40 cellular contexts compared by ENCODE assay signal in genomic region chr3:126503701-126504100, GRCh38. TPM values are rescaled to one million over a fixed set of nuclear protein-coding genes. Genes with fewer than 3 reads are reported as not detected.
"Had no signal": no experiment of that assay in that cellular context is flagged by ENCODE, and none has a peak within 500 bp of the region (broad histone marks: within the 10 kb centered on the region; RNA-seq: fewer than 3 reads in every experiment).

No MANE protein-coding gene starts in this region.

- ATAC-seq: activated naive CD4-positive, alpha-beta T cell treated with anti-CD3 and anti-CD28 coated beads, Interleukin-2, amount 50 U/mL, for 72 hours; activated naive CD8-positive, alpha-beta T cell treated with anti-CD3 and anti-CD28 coated beads, Interleukin-2, amount 50 U/mL, for 24 hours; activated T-cell treated with anti-CD3 and anti-CD28 coated beads, Interleukin-2, amount 50 U/mL, for 4 hours; activated T-cell treated with anti-CD3 and anti-CD28 coated beads, Interleukin-2, amount 50 U/mL, for 72 hours; activated T-helper 17 cell treated with anti-CD3 and anti-CD28 coated beads, Interleukin-2, amount 50 U/mL, for 72 hours; body of pancreas had no signal

- H3K4me1 ChIP-seq: adrenal gland, ascending aorta, body of pancreas, breast epithelium had no signal

- H3K4me3 ChIP-seq: adrenal gland, ascending aorta, body of pancreas, breast epithelium, cardiac muscle cell had no signal

- DNase-seq: activated effector memory CD4-positive, alpha-beta T cell treated with anti-CD3 and anti-CD28 coated beads, Interleukin-2, amount 50 U/mL, for 16 hours; activated effector memory CD4-positive, alpha-beta T cell treated with Interleukin-2 at 50 U/mL for 16 hours; activated gamma-delta T cell; activated gamma-delta T cell treated with Interleukin-2 at 50 U/mL for 16 hours; activated naive CD4-positive, alpha-beta T cell; activated naive CD4-positive, alpha-beta T cell treated with anti-CD3 and anti-CD28 coated beads for 36 hours; activated naive CD4-positive, alpha-beta T cell treated with anti-CD3 and anti-CD28 coated beads, Interleukin-2, amount 10 ng/mL, durations not matched to agents 7 days and 5 days; activated naive CD4-positive, alpha-beta T cell treated with anti-CD3 and anti-CD28 coated beads, Interleukin-2, amount 50 U/mL, for 16 hours; activated naive CD4-positive, alpha-beta T cell treated with Interleukin-2 at 50 U/mL for 16 hours; activated naive CD8-positive, alpha-beta T cell treated with anti-CD3 and anti-CD28 coated beads for 36 hours; activated naive CD8-positive, alpha-beta T cell treated with anti-CD3 and anti-CD28 coated beads, Interleukin-2, amount 10 ng/mL, durations not matched to agents 7 days and 5 days; activated naive CD8-positive, alpha-beta T cell treated with anti-CD3 and anti-CD28 coated beads, Interleukin-2, amount 50 U/mL, for 24 hours; activated T-cell treated with anti-CD3 and anti-CD28 coated beads for 4 hours; activated T-cell treated with anti-CD3 and anti-CD28 coated beads, Interleukin-2, amount 50 U/mL, for 1 hour; activated T-cell treated with anti-CD3 and anti-CD28 coated beads, Interleukin-2, amount 50 U/mL, for 24 hours; activated T-cell treated with anti-CD3 and anti-CD28 coated beads, Interleukin-2, amount 50 U/mL, for 4 hours; activated T-cell treated with anti-CD3 and anti-CD28 coated beads, Interleukin-2, amount 50 U/mL, for 48 hours; activated T-cell treated with anti-CD3 and anti-CD28 coated beads, Interleukin-2, amount 50 U/mL, for 72 hours; adrenal gland; amniotic stem cell; amygdala; anterior cingulate cortex; body of pancreas; brain microvascular endothelial cell; caudate nucleus; central memory CD4-positive, alpha-beta T cell; cerebellar nuclear complex had no signal

- H3K27me3 ChIP-seq: adrenal gland, ascending aorta, body of pancreas, brain microvascular endothelial cell, cardiac muscle cell had no signal

- H3K36me3 ChIP-seq: adrenal gland, ascending aorta, brain microvascular endothelial cell, breast epithelium, cardiac muscle cell had no signal

- H3K9me3 ChIP-seq: adrenal gland, ascending aorta, body of pancreas, breast epithelium had no signal

- H3K27ac ChIP-seq: adrenal gland, ascending aorta, body of pancreas, brain microvascular endothelial cell, breast epithelium, cardiac muscle cell had no signal

RNA-seq across cellular contexts. Expression of gene UROC1, which starts 13.9 kb away (rescaled TPM):
- total RNA-seq: activated naive CD4-positive, alpha-beta T cell treated with anti-CD3 and anti-CD28 coated beads for 36 hours; activated naive CD4-positive, alpha-beta T cell treated with anti-CD3 and anti-CD28 coated beads, Interleukin-2, amount 50 U/mL, for 72 hours; activated naive CD8-positive, alpha-beta T cell treated with anti-CD3 and anti-CD28 coated beads for 36 hours; activated naive CD8-positive, alpha-beta T cell treated with anti-CD3 and anti-CD28 coated beads, Interleukin-2, amount 10 ng/mL, durations not matched to agents 7 days and 5 days; activated T-cell treated with anti-CD3 and anti-CD28 coated beads, Interleukin-2, amount 50 U/mL, for 4 hours; activated T-cell treated with anti-CD3 and anti-CD28 coated beads, Interleukin-2, amount 50 U/mL, for 72 hours; activated T-helper 1 cell treated with anti-CD3 and anti-CD28 coated beads, Interleukin-12 subunit alpha, Interleukin-12 subunit beta, Interleukin-2, Interleukin-4 antibody, amounts not matched to agents 30 ng/mL and 10 ng/mL and 1 ng/mL, durations not matched to agents 14 hours and 24 hours and 36 hours; activated T-helper 17 cell treated with anti-CD3 and anti-CD28 coated beads, Interleukin-2, amount 50 U/mL, for 72 hours; activated T-helper 2 cell treated with anti-CD3 and anti-CD28 coated beads, Interferon-gamma antibody, Interleukin-2, Interleukin-4, amounts not matched to agents 10 μg/mL and 5 μg/mL and 100 μg/mL, durations not matched to agents 14 hours and 24 hours and 36 hours; aorta; ascending aorta; astrocyte; body of pancreas; breast epithelium; bronchial epithelial cell; cardiac muscle cell; cardiac septum had no signal
- polyA plus RNA-seq: adipose tissue, aorta, cardiac muscle cell had no signal

RNA-seq across cellular contexts. Expression of gene CHST13, which starts 20.3 kb away (rescaled TPM):
- total RNA-seq: activated naive CD4-positive, alpha-beta T cell treated with anti-CD3 and anti-CD28 coated beads for 36 hours; activated naive CD4-positive, alpha-beta T cell treated with anti-CD3 and anti-CD28 coated beads, Interleukin-2, amount 50 U/mL, for 72 hours; activated naive CD8-positive, alpha-beta T cell treated with anti-CD3 and anti-CD28 coated beads for 36 hours; activated T-cell treated with anti-CD3 and anti-CD28 coated beads, Interleukin-2, amount 50 U/mL, for 4 hours; activated T-cell treated with anti-CD3 and anti-CD28 coated beads, Interleukin-2, amount 50 U/mL, for 72 hours; activated T-helper 1 cell treated with anti-CD3 and anti-CD28 coated beads, Interleukin-12 subunit alpha, Interleukin-12 subunit beta, Interleukin-2, Interleukin-4 antibody, amounts not matched to agents 30 ng/mL and 10 ng/mL and 1 ng/mL, durations not matched to agents 14 hours and 24 hours and 36 hours; activated T-helper 17 cell treated with anti-CD3 and anti-CD28 coated beads, Interleukin-2, amount 50 U/mL, for 72 hours; activated T-helper 2 cell treated with anti-CD3 and anti-CD28 coated beads, Interferon-gamma antibody, Interleukin-2, Interleukin-4, amounts not matched to agents 10 μg/mL and 5 μg/mL and 100 μg/mL, durations not matched to agents 14 hours and 24 hours and 36 hours; ascending aorta; astrocyte; bronchial epithelial cell; cerebellum had no signal
- polyA plus RNA-seq: aorta had no signal

RNA-seq across cellular contexts. Expression of gene C3orf22, which starts 55.0 kb away (rescaled TPM):
- total RNA-seq: activated naive CD4-positive, alpha-beta T cell treated with anti-CD3 and anti-CD28 coated beads for 36 hours; activated naive CD4-positive, alpha-beta T cell treated with anti-CD3 and anti-CD28 coated beads, Interleukin-2, amount 50 U/mL, for 72 hours; activated naive CD8-positive, alpha-beta T cell treated with anti-CD3 and anti-CD28 coated beads for 36 hours; activated naive CD8-positive, alpha-beta T cell treated with anti-CD3 and anti-CD28 coated beads, Interleukin-2, amount 10 ng/mL, durations not matched to agents 7 days and 5 days; activated T-cell treated with anti-CD3 and anti-CD28 coated beads, Interleukin-2, amount 50 U/mL, for 4 hours; activated T-cell treated with anti-CD3 and anti-CD28 coated beads, Interleukin-2, amount 50 U/mL, for 72 hours; activated T-helper 1 cell treated with anti-CD3 and anti-CD28 coated beads, Interleukin-12 subunit alpha, Interleukin-12 subunit beta, Interleukin-2, Interleukin-4 antibody, amounts not matched to agents 30 ng/mL and 10 ng/mL and 1 ng/mL, durations not matched to agents 14 hours and 24 hours and 36 hours; activated T-helper 17 cell treated with anti-CD3 and anti-CD28 coated beads, Interleukin-2, amount 50 U/mL, for 72 hours; activated T-helper 2 cell treated with anti-CD3 and anti-CD28 coated beads, Interferon-gamma antibody, Interleukin-2, Interleukin-4, amounts not matched to agents 10 μg/mL and 5 μg/mL and 100 μg/mL, durations not matched to agents 14 hours and 24 hours and 36 hours; adrenal gland; aorta; ascending aorta; astrocyte; body of pancreas; breast epithelium; bronchial epithelial cell; cardiac muscle cell; cardiac septum had no signal
- polyA plus RNA-seq: adipose tissue, adrenal gland, aorta, cardiac muscle cell had no signal
